20 cellular contexts compared by ENCODE assay signal in the genomic region with DNA sequence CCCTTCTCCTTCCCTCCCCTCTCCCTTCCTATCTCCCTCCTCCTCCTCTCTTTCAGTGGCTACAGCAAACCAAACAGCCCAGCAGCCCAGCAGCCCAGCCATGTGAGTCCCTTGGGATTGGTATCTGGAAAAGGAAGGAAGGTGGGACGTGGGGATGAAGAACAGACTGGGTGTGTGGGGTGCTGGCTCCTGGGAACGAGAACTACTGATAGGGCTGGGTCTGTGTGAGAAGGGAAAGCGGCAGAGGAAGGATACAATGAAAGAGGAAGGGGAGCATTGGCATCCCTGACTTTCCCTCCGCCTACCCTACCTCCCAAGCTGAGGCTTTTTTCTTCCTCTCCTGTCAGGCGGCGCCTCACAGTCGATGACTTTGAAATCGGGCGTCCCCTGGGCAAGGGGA.
"Had no signal": no experiment of that assay in that cellular context is flagged by ENCODE, and none has a peak within 500 bp of the region (broad histone marks: within the 10 kb centered on the region; RNA-seq: fewer than 3 reads in every experiment).

No MANE protein-coding gene starts in this region.

- H3K36me3 ChIP-seq: colonic mucosa, neutrophil, vagina had no signal

- H3K9me3 Mint-ChIP-seq: activated B cell treated with CpG ODN at 0.5 μM for 24 hours; brain; stimulated activated effector memory CD8-positive, alpha-beta T cell treated with anti-CD3 and anti-CD28 coated beads, Interleukin-12 subunit alpha, Interleukin-12 subunit beta, amount 100 ng/mL, for 72 hours had no signal

- H3K27me3 Mint-ChIP-seq: activated B cell treated with CpG ODN at 0.5 μM for 24 hours; activated naive CD8-positive, alpha-beta T cell treated with anti-CD3 and anti-CD28 coated beads for 36 hours had no signal

- H3K27me3 ChIP-seq: colonic mucosa, neutrophil, tibial nerve, vagina had no signal

- H3K4me1 ChIP-seq: colonic mucosa, tibial nerve, vagina had no signal

- H3K9me3 ChIP-seq: colonic mucosa, neutrophil, vagina had no signal

- DNase-seq: activated B cell treated with CpG ODN at 0.5 μM for 24 hours; activated CD4-positive, alpha-beta T cell treated with anti-CD3 and anti-CD28 coated beads for 48 hours; activated CD8-positive, alpha-beta T cell treated with anti-CD3 and anti-CD28 coated beads, Interleukin-2, amount 10 ng/mL, durations not matched to agents 7 days and 5 days; activated gamma-delta T cell treated with Interleukin-2 at 50 U/mL for 16 hours; activated naive CD8-positive, alpha-beta T cell treated with anti-CD3 and anti-CD28 coated beads for 36 hours; amygdala; central memory CD4-positive, alpha-beta T cell; colonic mucosa; foreskin fibroblast; hypothalamus; mammary epithelial cell; naive B cell; stimulated activated CD4-positive, alpha-beta T cell treated with anti-CD3 and anti-CD28 coated beads, Interleukin-12 subunit alpha, Interleukin-12 subunit beta, amount 100 ng/mL, for 4 hours had no signal

- H3K4me3 ChIP-seq: colonic mucosa, tibial nerve, vagina had no signal

- H3K4me3 Mint-ChIP-seq: activated B cell treated with CpG ODN at 0.5 μM for 24 hours; activated CD8-positive, alpha-beta T cell treated with anti-CD3 and anti-CD28 coated beads, Interleukin-2, amount 10 ng/mL, durations not matched to agents 7 days and 5 days; activated naive CD8-positive, alpha-beta T cell treated with anti-CD3 and anti-CD28 coated beads for 36 hours; stimulated activated effector memory CD8-positive, alpha-beta T cell treated with anti-CD3 and anti-CD28 coated beads, Interleukin-12 subunit alpha, Interleukin-12 subunit beta, amount 100 ng/mL, for 72 hours; T-helper 1 cell treated with Interleukin-12 subunit alpha and Interleukin-12 subunit beta and Interleukin-4 antibody, amounts not matched to agents 30 μg/mL and 1 μg/mL, for 36 hours had no signal

- H3K27ac Mint-ChIP-seq: activated B cell treated with CpG ODN at 0.5 μM for 24 hours; activated CD8-positive, alpha-beta T cell treated with anti-CD3 and anti-CD28 coated beads, Interleukin-2, amount 10 ng/mL, durations not matched to agents 7 days and 5 days; activated naive CD8-positive, alpha-beta T cell treated with anti-CD3 and anti-CD28 coated beads for 36 hours; brain; stimulated activated effector memory CD8-positive, alpha-beta T cell treated with anti-CD3 and anti-CD28 coated beads, Interleukin-12 subunit alpha, Interleukin-12 subunit beta, amount 100 ng/mL, for 72 hours; T-helper 1 cell treated with Interleukin-12 subunit alpha and Interleukin-12 subunit beta and Interleukin-4 antibody, amounts not matched to agents 30 μg/mL and 1 μg/mL, for 36 hours had no signal

- H3K27ac ChIP-seq: colonic mucosa, neutrophil, tibial nerve, vagina had no signal

- ATAC-seq: activated CD8-positive, alpha-beta T cell treated with anti-CD3 and anti-CD28 coated beads, Interleukin-2, amount 10 ng/mL, durations not matched to agents 7 days and 5 days; left lobe of liver; stimulated activated effector memory CD8-positive, alpha-beta T cell treated with anti-CD3 and anti-CD28 coated beads, Interleukin-12 subunit alpha, Interleukin-12 subunit beta, amount 100 ng/mL, for 72 hours had no signal

- H3K36me3 Mint-ChIP-seq: activated naive CD8-positive, alpha-beta T cell treated with anti-CD3 and anti-CD28 coated beads for 36 hours; brain; naive B cell; stimulated activated effector memory CD8-positive, alpha-beta T cell treated with anti-CD3 and anti-CD28 coated beads, Interleukin-12 subunit alpha, Interleukin-12 subunit beta, amount 100 ng/mL, for 72 hours had no signal

- H3K4me1 Mint-ChIP-seq: activated naive CD8-positive, alpha-beta T cell treated with anti-CD3 and anti-CD28 coated beads for 36 hours; brain; stimulated activated effector memory CD8-positive, alpha-beta T cell treated with anti-CD3 and anti-CD28 coated beads, Interleukin-12 subunit alpha, Interleukin-12 subunit beta, amount 100 ng/mL, for 72 hours had no signal
